In genomic region chr5:1294839-1295649, GRCh38 we compare ENCODE assay signal across 8 cellular contexts. TPM values are rescaled to one million over a fixed set of nuclear protein-coding genes. Genes with fewer than 3 reads are reported as not detected.
DNase-seq lines count a peak whose midpoint lies in the region; ATAC-seq and TF ChIP-seq lines count a peak whose summit lies in the region.

TSS of gene TERT (minus strand) at chr5:1295068. CDS start at chr5:1294989, 79 bp downstream.

- H3K4me1 ChIP-seq in CD8-positive, alpha-beta T cell (ENCODE audit: insufficient read depth, low read length): peaks cover 8% of the 10 kb centered on the region

- H3K36me3 Mint-ChIP-seq in CD8-positive, alpha-beta T cell: no peaks in the 10 kb centered on the region
- no peaks in the 10 kb centered on the region for H3K36me3 Mint-ChIP-seq in activated CD4-positive, alpha-beta memory T cell treated with anti-CD3 and anti-CD28 coated beads, Interleukin-2, amount 10 ng/mL, durations not matched to agents 7 days and 5 days (ENCODE audit: low read depth)

- peak; percentile 41 to 71 (median 59) for DNase-seq in CD8-positive, alpha-beta T cell
- DNase-seq in Kasumi-1 (lab: John Stamatoyannopoulos, UW) (peak; percentile 26 to 30), hypothalamus (lab: John Stamatoyannopoulos, UW) (no peak), HCEC 1CT (no peak), NCI-H2029 treated with DMSO at 0.1 percent for 48 hours (lab: John Stamatoyannopoulos, UW) (no peak)
- DNase-seq in activated CD4-positive, alpha-beta memory T cell treated with anti-CD3 and anti-CD28 coated beads, Interleukin-2, amount 10 ng/mL, durations not matched to agents 7 days and 5 days: peak; percentile 69
- peak; percentile 64 for DNase-seq in stimulated activated CD8-positive, alpha-beta memory T cell treated with anti-CD3 and anti-CD28 coated beads, Interleukin-12 subunit alpha, Interleukin-12 subunit beta, amount 100 ng/mL, for 4 hours (ENCODE audit: low read depth)

- no peaks in the 10 kb centered on the region for H3K9me3 ChIP-seq in CD8-positive, alpha-beta T cell (ENCODE audit: low read length)

- H3K27ac Mint-ChIP-seq in CD8-positive, alpha-beta T cell: no peak within 1 kb of the TSS
- H3K27ac Mint-ChIP-seq in activated CD4-positive, alpha-beta memory T cell treated with anti-CD3 and anti-CD28 coated beads, Interleukin-2, amount 10 ng/mL, durations not matched to agents 7 days and 5 days: no peak within 1 kb of the TSS

- no peaks in the 10 kb centered on the region for H3K9me3 Mint-ChIP-seq in CD8-positive, alpha-beta T cell
- H3K9me3 Mint-ChIP-seq in activated CD4-positive, alpha-beta memory T cell treated with anti-CD3 and anti-CD28 coated beads, Interleukin-2, amount 10 ng/mL, durations not matched to agents 7 days and 5 days: no peaks in the 10 kb centered on the region

- no peaks in the 10 kb centered on the region for H3K27me3 ChIP-seq in CD8-positive, alpha-beta T cell (ENCODE audit: insufficient read depth, low read length)

- H3K27ac ChIP-seq in CD8-positive, alpha-beta T cell (ENCODE audit: low read depth, low read length): no peak within 1 kb of the TSS

- H3K4me3 Mint-ChIP-seq in CD8-positive, alpha-beta T cell: peak within 1 kb of the TSS; percentile 58
- no peak within 1 kb of the TSS for H3K4me3 Mint-ChIP-seq in activated CD4-positive, alpha-beta memory T cell treated with anti-CD3 and anti-CD28 coated beads, Interleukin-2, amount 10 ng/mL, durations not matched to agents 7 days and 5 days

- H3K4me3 ChIP-seq in CD8-positive, alpha-beta T cell (ENCODE audit: low read depth, low read length): peak within 1 kb of the TSS; percentile 23
- H3K4me3 ChIP-seq in iPS-11a (ENCODE audit: low read depth, low read length): peak within 1 kb of the TSS; percentile 55

- H3K27me3 Mint-ChIP-seq in CD8-positive, alpha-beta T cell (ENCODE audit: low read depth): peaks cover 3% of the 10 kb centered on the region
- peaks cover 7% of the 10 kb centered on the region for H3K27me3 Mint-ChIP-seq in activated CD4-positive, alpha-beta memory T cell treated with anti-CD3 and anti-CD28 coated beads, Interleukin-2, amount 10 ng/mL, durations not matched to agents 7 days and 5 days

- intact Hi-C loops in CD8-positive, alpha-beta T cell (cut with DNase I, micrococcal nuclease): loop anchor here in 1 of 2 experiments (1.0 kb wide), 1 partner anchor 50 kb away; the partner anchor contains the start of gene CLPTM1L

- ATAC-seq in CD8-positive, alpha-beta T cell: peak; percentile 87

- no peaks in the 10 kb centered on the region for H3K36me3 ChIP-seq in CD8-positive, alpha-beta T cell (ENCODE audit: insufficient read depth, low read length)

- CTCF ChIA-PET in CD8-positive, alpha-beta T cell (lab: Charles Lee): interaction anchor here (1.0 kb wide), 1 partner anchor 20 kb away, joined by 4 read pairs; no protein-coding TSS in a partner anchor
- CTCF ChIA-PET in activated CD4-positive, alpha-beta memory T cell treated with anti-CD3 and anti-CD28 coated beads, Interleukin-2, amount 10 ng/mL, durations not matched to agents 7 days and 5 days (lab: Charles Lee): interaction anchor here (0.5 kb wide), 1 partner anchor 340 kb away, joined by 5 read pairs; no protein-coding TSS in a partner anchor

- POLR2A ChIA-PET in CD8-positive, alpha-beta T cell (lab: Charles Lee): interaction anchor here (1.1 to 1.3 kb wide), 2 partner anchors 21 kb away, joined by 3 read pairs; no protein-coding TSS in a partner anchor
- POLR2A ChIA-PET in activated CD4-positive, alpha-beta memory T cell treated with anti-CD3 and anti-CD28 coated beads, Interleukin-2, amount 10 ng/mL, durations not matched to agents 7 days and 5 days (lab: Charles Lee): interaction anchor here (1.2 to 2.5 kb wide), 4 partner anchors 18 to 90 kb away, joined by 4 to 8 read pairs (median 6); no protein-coding TSS in a partner anchor

- H3K4me1 Mint-ChIP-seq in CD8-positive, alpha-beta T cell (ENCODE audit: low read depth): peaks cover 4% of the 10 kb centered on the region
- H3K4me1 Mint-ChIP-seq in activated CD4-positive, alpha-beta memory T cell treated with anti-CD3 and anti-CD28 coated beads, Interleukin-2, amount 10 ng/mL, durations not matched to agents 7 days and 5 days: peaks cover 7% of the 10 kb centered on the region

- TF ChIP-seq CTCF in CD8-positive, alpha-beta T cell (IDR thresholded peaks at IDR 0.05): no peak

RNA-seq across cellular contexts. Expression of gene TERT, which starts in this region (rescaled TPM):
- under 1 TPM in 1 of 2 experiments, not detected in 1; 0.08 TPM for total RNA-seq in CD8-positive, alpha-beta T cell
- 1 to 10 TPM; 2.1 to 2.2 TPM for total RNA-seq in activated CD4-positive, alpha-beta memory T cell treated with anti-CD3 and anti-CD28 coated beads, Interleukin-2, amount 10 ng/mL, durations not matched to agents 7 days and 5 days

Comparison
In these comparisons a context has a peak if more than half of its experiments do, and no peak if none do; other contexts are left out.
1. Peak in DNase-seq, ATAC-seq and H3K4me3 ChIP-seq in CD8-positive, alpha-beta T cell; RNA of the gene not detected or under 1 TPM.
2. DNase-seq: peak in Kasumi-1 (2 of 2), activated CD4-positive, alpha-beta memory T cell treated with anti-CD3 and anti-CD28 coated beads, Interleukin-2, amount 10 ng/mL, durations not matched to agents 7 days and 5 days (single experiment) and stimulated activated CD8-positive, alpha-beta memory T cell treated with anti-CD3 and anti-CD28 coated beads, Interleukin-12 subunit alpha, Interleukin-12 subunit beta, amount 100 ng/mL, for 4 hours (single experiment); none in hypothalamus (0 of 51), HCEC 1CT (single experiment) and NCI-H2029 treated with DMSO at 0.1 percent for 48 hours (single experiment).